15 cellular contexts compared by ENCODE assay signal in genomic region chr10:71980181-71981023, GRCh38. TPM values are rescaled to one million over a fixed set of nuclear protein-coding genes. Genes with fewer than 3 reads are reported as not detected.
DNase-seq lines count a peak whose midpoint lies in the region; ATAC-seq, FAIRE-seq and TF ChIP-seq lines count a peak whose summit lies in the region.
"Had no signal": no experiment of that assay in that cellular context is flagged by ENCODE, and none has a peak within 500 bp of the region (broad histone marks: within the 10 kb centered on the region; RNA-seq: fewer than 3 reads in every experiment).

No MANE protein-coding gene starts in this region.

- H3K27ac ChIP-seq in coronary artery: peak overlapping the region; percentile 69 to 88
- H3K27ac ChIP-seq in muscle layer of duodenum (ENCODE audit: low read length): peak overlapping the region; percentile 67
- H3K27ac ChIP-seq in thyroid gland: peak overlapping the region; percentile 45 to 88 (median 87)
- H3K27ac ChIP-seq in kidney (ENCODE audit: low read depth in 2 of 2, low read length in 2 of 2): peak overlapping the region in 1 of 2 donors; percentile 2
- H3K27ac ChIP-seq: SJCRH30 had no signal

- ATAC-seq in HG03354 (IDR thresholded peaks at IDR 0.05; ENCODE audit: poor library complexity, severe bottlenecking, unreplicated experiment) (no peak), HG03342 (IDR thresholded peaks at IDR 0.05; ENCODE audit: unreplicated experiment) (no peak)

- H3K4me3 ChIP-seq in coronary artery (peak overlapping the region; percentile 43), muscle layer of duodenum (ENCODE audit: low read depth in 1 of 2, low read length in 2 of 2) (peak overlapping the region in 1 of 2 donors; percentile 6), thyroid gland (replicated peaks in 1 of 3) (no peak overlapping the region), kidney (ENCODE audit: low read length in 2 of 2) (no peak overlapping the region)
- H3K4me3 ChIP-seq: prostate gland, SJCRH30 had no signal

- FAIRE-seq in kidney (lab: Jason Lieb, UNC): no peak

- no peak for TF ChIP-seq CTCF in coronary artery (IDR thresholded peaks at IDR 0.05)
- TF ChIP-seq CTCF in thyroid gland (IDR thresholded peaks at IDR 0.05): no peak
- TF ChIP-seq CTCF in kidney (IDR thresholded peaks at IDR 0.05; ENCODE audit: borderline replicate concordance, extremely low read depth, insufficient read depth): no peak

- 28 to 31% methylated on average over 10 of the region's 10 CpGs for WGBS in thyroid gland, 2 donors

- H3K27me3 ChIP-seq in muscle layer of duodenum (ENCODE audit: low read depth, low read length) (no peaks in the 10 kb centered on the region), thyroid gland (no peaks in the 10 kb centered on the region)
- H3K27me3 ChIP-seq: SJCRH30 had no signal

- DNase-seq in OCI-M1 (lab: John Stamatoyannopoulos, UW): peak; percentile 90
- DNase-seq in coronary artery (ENCODE audit: low spot score): no peak
- no peak for DNase-seq in thyroid gland
- no peak for DNase-seq in kidney
- DNase-seq in retina: no peak
- DNase-seq: activated CD4-positive, alpha-beta T cell treated with anti-CD3 and anti-CD28 coated beads, Interleukin-2, amount 10 ng/mL, durations not matched to agents 7 days and 5 days; activated gamma-delta T cell treated with Interleukin-2 at 50 U/mL for 16 hours; DMS 273 treated with DMSO at 0.1 percent for 48 hours; effector CD8-positive, alpha-beta T cell; Kasumi-1 had no signal

- no peak overlapping the region for H3K9ac ChIP-seq in kidney (ENCODE audit: low read length in 2 of 2)

- intact Hi-C loops in thyroid gland (cut with DNase I): no loop called here
- intact Hi-C loops in kidney (cut with DNase I): no loop called here

- H3K4me1 ChIP-seq in muscle layer of duodenum (ENCODE audit: control insufficient read depth in 1 of 2, insufficient read depth in 2 of 2, low read length in 2 of 2) (peaks cover 36 to 79% of the 10 kb centered on the region in 2 donors), thyroid gland (peaks cover 53 to 93% of the 10 kb centered on the region in 2 donors), kidney (ENCODE audit: control insufficient read depth in 1 of 2, insufficient read depth in 1 of 2, low read depth in 1 of 2, low read length in 2 of 2) (peaks cover 39 to 43% of the 10 kb centered on the region in 2 donors)

- no peak for TF ChIP-seq POLR2A in thyroid gland (IDR thresholded peaks at IDR 0.05)

- H3K9me3 ChIP-seq in muscle layer of duodenum (ENCODE audit: control insufficient read depth in 1 of 2, low read length in 2 of 2): no peaks in the 10 kb centered on the region
- no peaks in the 10 kb centered on the region for H3K9me3 ChIP-seq in thyroid gland
- H3K9me3 ChIP-seq in kidney (ENCODE audit: control insufficient read depth in 1 of 2, low read length in 2 of 2): no peaks in the 10 kb centered on the region
- H3K9me3 ChIP-seq: prostate gland, SJCRH30 had no signal

- H3K36me3 ChIP-seq in muscle layer of duodenum (ENCODE audit: control insufficient read depth in 1 of 2, insufficient read depth in 2 of 2, low read length in 2 of 2): no peaks in the 10 kb centered on the region
- H3K36me3 ChIP-seq in thyroid gland: no peaks in the 10 kb centered on the region
- H3K36me3 ChIP-seq in kidney (ENCODE audit: control insufficient read depth in 1 of 2, insufficient read depth in 2 of 2, low read length in 2 of 2): no peaks in the 10 kb centered on the region
- H3K36me3 ChIP-seq: prostate gland, SJCRH30 had no signal

RNA-seq across cellular contexts. Expression of gene CHST3, which starts 16.2 kb away (rescaled TPM):
- total RNA-seq in thyroid gland (10 to 100 TPM in 3 of 4 donors, 1 to 10 TPM in 1; 8.6 to 16.9 (median 14.0) TPM), kidney (31.5 TPM)
- 9.1 TPM for polyA plus RNA-seq in kidney (ENCODE audit: insufficient read depth, low read depth, low replicate concordance)
